In the genomic region with DNA sequence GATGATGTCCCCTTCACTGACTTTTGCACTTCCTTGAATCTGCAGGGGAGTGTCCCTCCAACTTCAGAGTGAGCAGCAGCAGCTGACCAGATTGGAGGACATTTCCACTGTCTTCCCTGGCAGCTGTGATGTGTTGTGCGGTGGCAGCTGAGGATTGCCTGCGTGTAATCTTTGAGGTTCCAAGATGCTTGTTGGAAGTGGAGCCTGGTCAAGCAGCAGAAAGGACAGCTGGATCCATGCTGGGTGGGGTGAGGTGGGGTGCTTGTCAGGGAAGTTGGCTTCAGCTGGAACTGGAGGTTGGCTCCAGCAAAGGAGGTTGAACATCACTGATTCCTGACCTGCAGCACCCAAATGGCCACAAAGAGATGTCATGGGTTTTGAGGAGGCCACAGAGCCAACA, we compare ENCODE assay signal across 28 cellular contexts.
"Had no signal": no experiment of that assay in that cellular context is flagged by ENCODE, and none has a peak within 500 bp of the region (broad histone marks: within the 10 kb centered on the region; RNA-seq: fewer than 3 reads in every experiment).

No MANE protein-coding gene starts in this region.

- H3K27me3 ChIP-seq: ascending aorta, cardiac muscle cell, colonic mucosa had no signal

- H3K36me3 Mint-ChIP-seq: activated naive CD4-positive, alpha-beta T cell treated with anti-CD3 and anti-CD28 coated beads, Interleukin-2, amount 10 ng/mL, durations not matched to agents 7 days and 5 days; activated naive CD4-positive, alpha-beta T cell treated with anti-CD3 and anti-CD28 coated beads, Interleukin-2, amount 50 U/mL, for 72 hours; activated naive CD8-positive, alpha-beta T cell treated with anti-CD3 and anti-CD28 coated beads, Interleukin-2, amount 10 ng/mL, durations not matched to agents 7 days and 5 days; brain had no signal

- ATAC-seq: activated CD4-positive, alpha-beta T cell treated with anti-CD3 and anti-CD28 coated beads for 36 hours; activated naive CD4-positive, alpha-beta T cell treated with anti-CD3 and anti-CD28 coated beads, Interleukin-2, amount 50 U/mL, for 72 hours; activated T-cell treated with anti-CD3 and anti-CD28 coated beads, Interleukin-2, amount 50 U/mL, for 72 hours; T-helper 17 cell had no signal

- DNase-seq: activated CD4-positive, alpha-beta T cell treated with anti-CD3 and anti-CD28 coated beads for 36 hours; activated CD4-positive, alpha-beta T cell treated with anti-CD3 and anti-CD28 coated beads, Interleukin-2, amount 10 ng/mL, durations not matched to agents 7 days and 5 days; activated CD4-positive, alpha-beta T cell treated with anti-CD3 and anti-CD28 coated beads, Interleukin-2, amount 50 U/mL, for 4 hours; activated CD4-positive, CD25-positive, alpha-beta regulatory T cell; activated CD4-positive, CD25-positive, alpha-beta regulatory T cell treated with anti-CD3 and anti-CD28 coated beads, Interleukin-2, amount 50 U/mL, for 72 hours; activated CD8-positive, alpha-beta memory T cell treated with anti-CD3 and anti-CD28 coated beads, Interleukin-2, amount 50 U/mL, for 48 hours; activated gamma-delta T cell; activated naive CD4-positive, alpha-beta T cell; activated naive CD4-positive, alpha-beta T cell treated with anti-CD3 and anti-CD28 coated beads, Interleukin-2, amount 10 ng/mL, durations not matched to agents 7 days and 5 days; activated naive CD8-positive, alpha-beta T cell treated with anti-CD3 and anti-CD28 coated beads, Interleukin-2, amount 10 ng/mL, durations not matched to agents 7 days and 5 days; activated T-cell treated with anti-CD3 and anti-CD28 coated beads for 4 hours; activated T-cell treated with anti-CD3 and anti-CD28 coated beads, Interleukin-2, amount 50 U/mL, for 24 hours; activated T-cell treated with anti-CD3 and anti-CD28 coated beads, Interleukin-2, amount 50 U/mL, for 72 hours; central memory CD4-positive, alpha-beta T cell; cerebellar nuclear complex; colonic mucosa; effector CD8-positive, alpha-beta T cell; foreskin fibroblast; T-helper 1 cell; T-helper 17 cell; T1000 had no signal

- H3K4me3 ChIP-seq: ascending aorta, breast epithelium, cardiac muscle cell, colonic mucosa had no signal

- H3K9me3 Mint-ChIP-seq: activated CD4-positive, alpha-beta T cell treated with anti-CD3 and anti-CD28 coated beads, Interleukin-2, amount 10 ng/mL, durations not matched to agents 7 days and 5 days; activated naive CD4-positive, alpha-beta T cell treated with anti-CD3 and anti-CD28 coated beads, Interleukin-2, amount 10 ng/mL, durations not matched to agents 7 days and 5 days; activated naive CD4-positive, alpha-beta T cell treated with anti-CD3 and anti-CD28 coated beads, Interleukin-2, amount 50 U/mL, for 72 hours; activated naive CD8-positive, alpha-beta T cell treated with anti-CD3 and anti-CD28 coated beads, Interleukin-2, amount 10 ng/mL, durations not matched to agents 7 days and 5 days; activated T-cell treated with anti-CD3 and anti-CD28 coated beads, Interleukin-2, amount 50 U/mL, for 24 hours; activated T-cell treated with anti-CD3 and anti-CD28 coated beads, Interleukin-2, amount 50 U/mL, for 72 hours; brain; T-helper 2 cell treated with Interferon-gamma antibody and Interleukin-4, amounts not matched to agents 5 μg/mL and 100 μg/mL, for 36 hours had no signal

- H3K4me3 Mint-ChIP-seq: activated CD4-positive, alpha-beta T cell treated with anti-CD3 and anti-CD28 coated beads for 36 hours; activated CD4-positive, alpha-beta T cell treated with anti-CD3 and anti-CD28 coated beads, Interleukin-2, amount 10 ng/mL, durations not matched to agents 7 days and 5 days; activated naive CD4-positive, alpha-beta T cell treated with anti-CD3 and anti-CD28 coated beads, Interleukin-2, amount 10 ng/mL, durations not matched to agents 7 days and 5 days; activated naive CD8-positive, alpha-beta T cell treated with anti-CD3 and anti-CD28 coated beads, Interleukin-2, amount 10 ng/mL, durations not matched to agents 7 days and 5 days; activated T-cell treated with anti-CD3 and anti-CD28 coated beads, Interleukin-2, amount 50 U/mL, for 24 hours; activated T-cell treated with anti-CD3 and anti-CD28 coated beads, Interleukin-2, amount 50 U/mL, for 72 hours; brain; T-helper 17 cell; T-helper 2 cell treated with Interferon-gamma antibody and Interleukin-4, amounts not matched to agents 5 μg/mL and 100 μg/mL, for 36 hours had no signal

- H3K27me3 Mint-ChIP-seq: activated CD4-positive, alpha-beta T cell treated with anti-CD3 and anti-CD28 coated beads for 36 hours; brain had no signal

- H3K36me3 ChIP-seq: ascending aorta, breast epithelium, cardiac muscle cell, colonic mucosa had no signal

- H3K4me1 ChIP-seq: ascending aorta, breast epithelium, colonic mucosa had no signal

- H3K27ac Mint-ChIP-seq: activated CD4-positive, alpha-beta T cell treated with anti-CD3 and anti-CD28 coated beads for 36 hours; activated CD4-positive, alpha-beta T cell treated with anti-CD3 and anti-CD28 coated beads, Interleukin-2, amount 10 ng/mL, durations not matched to agents 7 days and 5 days; activated naive CD4-positive, alpha-beta T cell treated with anti-CD3 and anti-CD28 coated beads, Interleukin-2, amount 10 ng/mL, durations not matched to agents 7 days and 5 days; activated naive CD4-positive, alpha-beta T cell treated with anti-CD3 and anti-CD28 coated beads, Interleukin-2, amount 50 U/mL, for 72 hours; activated naive CD8-positive, alpha-beta T cell treated with anti-CD3 and anti-CD28 coated beads, Interleukin-2, amount 10 ng/mL, durations not matched to agents 7 days and 5 days; activated T-cell treated with anti-CD3 and anti-CD28 coated beads, Interleukin-2, amount 50 U/mL, for 24 hours; activated T-cell treated with anti-CD3 and anti-CD28 coated beads, Interleukin-2, amount 50 U/mL, for 72 hours; brain; T-helper 17 cell; T-helper 2 cell treated with Interferon-gamma antibody and Interleukin-4, amounts not matched to agents 5 μg/mL and 100 μg/mL, for 36 hours had no signal

- H3K9me3 ChIP-seq: ascending aorta, breast epithelium, colonic mucosa had no signal

- H3K27ac ChIP-seq: ascending aorta, breast epithelium, cardiac muscle cell, colonic mucosa, epithelial cell of prostate had no signal
